Comparison of ENCODE assay signal across 12 cellular contexts in the genomic region with DNA sequence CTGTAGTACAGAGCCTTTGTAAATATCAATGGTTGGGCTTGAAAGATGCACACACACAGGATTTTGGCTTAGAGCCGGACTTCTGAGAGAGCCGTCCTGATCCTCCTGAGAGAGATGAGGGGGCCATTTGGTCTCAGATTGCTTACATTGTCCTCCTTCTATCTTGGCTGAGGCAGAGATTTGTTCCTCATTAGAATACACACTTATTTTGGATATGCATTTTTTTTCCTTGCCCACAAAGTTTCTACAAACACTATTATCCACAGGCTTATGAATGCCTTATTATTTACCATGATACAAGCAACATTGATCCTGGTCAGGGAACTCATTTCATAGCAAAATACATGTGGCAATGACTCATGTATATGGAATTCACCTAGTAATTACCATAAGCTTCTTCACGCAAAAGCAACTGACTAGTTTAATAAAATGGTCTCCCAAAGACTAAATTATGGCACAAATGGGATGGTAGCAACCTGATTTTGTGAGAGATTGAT.
DNase-seq lines count a peak whose midpoint lies in the region; ATAC-seq, FAIRE-seq and TF ChIP-seq lines count a peak whose summit lies in the region.
"Had no signal": no experiment of that assay in that cellular context is flagged by ENCODE, and none has a peak within 500 bp of the region (broad histone marks: within the 10 kb centered on the region; RNA-seq: fewer than 3 reads in every experiment).

No MANE protein-coding gene starts in this region.

- H2AFZ ChIP-seq in H1 (ENCODE audit: low read length) (no peak overlapping the region), osteoblast (ENCODE audit: low read length) (peak overlapping the region; percentile 21)

- no peaks in the 10 kb centered on the region for H3K9me3 Mint-ChIP-seq in activated naive CD4-positive, alpha-beta T cell treated with anti-CD3 and anti-CD28 coated beads, Interleukin-2, amount 10 ng/mL, durations not matched to agents 7 days and 5 days

- no peak overlapping the region for H3K14ac ChIP-seq in H1 (ENCODE audit: insufficient read length)

- TF ChIP-seq POLR2A in H1 (IDR thresholded peaks at IDR 0.05; ENCODE audit: control extremely low read depth in 1 of 2, low read depth in 2 of 2, low read length in 2 of 2), result no peak

- no peak overlapping the region for H4K91ac ChIP-seq in H1 (replicated peaks; ENCODE audit: insufficient read length, low read length)

- no peak for TF ChIP-seq EP300 in H1 (IDR thresholded peaks at IDR 0.05; ENCODE audit: borderline replicate concordance in 1 of 2, low read depth in 2 of 2, low read length in 2 of 2)

- no peak overlapping the region for H2BK20ac ChIP-seq in H1 (ENCODE audit: low read length)

- H3K4me1 Mint-ChIP-seq in activated naive CD4-positive, alpha-beta T cell treated with anti-CD3 and anti-CD28 coated beads, Interleukin-2, amount 10 ng/mL, durations not matched to agents 7 days and 5 days, result peaks cover 11% of the 10 kb centered on the region

- H3K23ac ChIP-seq in H1 (ENCODE audit: insufficient read length), result no peak overlapping the region

- no peak overlapping the region for H3K18ac ChIP-seq in H1 (ENCODE audit: extremely low read depth, low read length)

- H3K4me2 ChIP-seq in H1 (ENCODE audit: insufficient read depth in 1 of 2, low read depth in 2 of 2, low read length in 2 of 2), result no peak overlapping the region
- H3K4me2 ChIP-seq in osteoblast (ENCODE audit: insufficient read depth, low read length), result no peak overlapping the region

- H3K27me3 ChIP-seq in H1 (replicated peaks in 1 of 4; ENCODE audit: control insufficient read depth in 3 of 4, extremely low read depth in 1 of 4, insufficient read depth in 3 of 4, low read length in 3 of 4), result no peaks in the 10 kb centered on the region
- H3K27me3 ChIP-seq in osteoblast (ENCODE audit: insufficient read depth, low read length), result no peaks in the 10 kb centered on the region
- no peaks in the 10 kb centered on the region for H3K27me3 ChIP-seq in H7 (ENCODE audit: control insufficient read depth, insufficient read depth, low read length)

- H4K20me1 ChIP-seq in H1 (replicated peaks in 1 of 2; ENCODE audit: control insufficient read depth in 1 of 2, insufficient read depth in 2 of 2, low read length in 2 of 2) (no peaks in the 10 kb centered on the region), osteoblast (ENCODE audit: insufficient read depth, low read length) (no peaks in the 10 kb centered on the region)

- no peak for TF ChIP-seq RAD21 in H1 (IDR thresholded peaks at IDR 0.05 in 1 of 2, conservative IDR thresholded peaks at IDR 0.05 in 1 of 2; ENCODE audit: low read depth in 2 of 2, low read length in 2 of 2)

- H3K9me3 ChIP-seq in H1 (ENCODE audit: insufficient read depth in 2 of 2, low read depth in 1 of 2, low read length in 1 of 2), result no peaks in the 10 kb centered on the region
- no peaks in the 10 kb centered on the region for H3K9me3 ChIP-seq in osteoblast (ENCODE audit: low read depth, low read length)

- no peaks in the 10 kb centered on the region for H3K36me3 ChIP-seq in H1 (ENCODE audit: control insufficient read depth in 2 of 4, insufficient read depth in 4 of 4, low read length in 3 of 4)
- no peaks in the 10 kb centered on the region for H3K36me3 ChIP-seq in osteoblast (ENCODE audit: insufficient read depth, low read length)
- no peaks in the 10 kb centered on the region for H3K36me3 ChIP-seq in H7 (replicated peaks; ENCODE audit: control insufficient read depth, insufficient read depth, low read length)

- H2BK12ac ChIP-seq in H1 (ENCODE audit: low read depth, low read length), result no peak overlapping the region

- CTCF ChIA-PET in H1 (lab: Charles Lee; ENCODE audit: partially characterized antibody), result no interaction called here
- CTCF ChIA-PET in activated naive CD4-positive, alpha-beta T cell treated with anti-CD3 and anti-CD28 coated beads, Interleukin-2, amount 10 ng/mL, durations not matched to agents 7 days and 5 days (lab: Charles Lee), result no interaction called here

- TF ChIP-seq CTCF in H1 (IDR thresholded peaks at IDR 0.05; ENCODE audit: control extremely low read depth in 1 of 3, insufficient read depth in 1 of 3, low read depth in 1 of 3, low read length in 3 of 3) (no peak), osteoblast (IDR thresholded peaks at IDR 0.05; ENCODE audit: extremely low read depth, low read depth, low read length) (no peak)

- no peak overlapping the region for H4K5ac ChIP-seq in H1 (ENCODE audit: insufficient read length, low read depth, low read length)

- no peak for FAIRE-seq in H1 (lab: Jason Lieb, UNC)

- no peak overlapping the region for H3K56ac ChIP-seq in H1 (replicated peaks; ENCODE audit: insufficient read length, low read depth, low read length)

- no peak overlapping the region for H2BK120ac ChIP-seq in H1 (replicated peaks; ENCODE audit: low read depth, low read length)

- no peak overlapping the region for H2AK5ac ChIP-seq in H1 (ENCODE audit: low read depth, low read length)

- no peak overlapping the region for H3K4me3 Mint-ChIP-seq in activated naive CD4-positive, alpha-beta T cell treated with anti-CD3 and anti-CD28 coated beads, Interleukin-2, amount 10 ng/mL, durations not matched to agents 7 days and 5 days

- H3K9ac ChIP-seq in H1 (replicated peaks in 1 of 4; ENCODE audit: extremely low read depth in 1 of 4, low read depth in 3 of 4, low read length in 3 of 4), result no peak overlapping the region

- no peak overlapping the region for H3K4me3 ChIP-seq in H1 (ENCODE audit: extremely low read depth in 1 of 4, insufficient read depth in 2 of 4, low read depth in 3 of 4, low read length in 4 of 4)
- H3K4me3 ChIP-seq in osteoblast (ENCODE audit: insufficient read depth, low read length), result no peak overlapping the region
- H3K4me3 ChIP-seq in H7 (ENCODE audit: insufficient read depth, low read depth, low read length), result no peak overlapping the region

- no peaks in the 10 kb centered on the region for H3K23me2 ChIP-seq in H1 (ENCODE audit: low read depth, low read length)

- DNase-seq in GM04503 (ENCODE audit: low read depth) (peak; percentile 24), NCI-H1048 (lab: John Stamatoyannopoulos, UW) (peak; percentile 11), H1 (ENCODE audit: low read depth in 1 of 2, low spot score in 2 of 2) (no peak), osteoblast (ENCODE audit: insufficient read length, low spot score, missing footprints) (no peak), H7 (no peak)
- DNase-seq in activated naive CD4-positive, alpha-beta T cell treated with anti-CD3 and anti-CD28 coated beads, Interleukin-2, amount 10 ng/mL, durations not matched to agents 7 days and 5 days, result no peak
- DNase-seq: cerebellar nuclear complex, DMS79 treated with DMSO at 0.1 percent for 48 hours, hippocampal formation, NCI-H146, OCI-M1 had no signal

- 84% methylated on average over 3 of the region's 3 CpGs; no CpG with 5 or more reads in 1 of the 2 experiments for WGBS in H1 (ENCODE audit: extremely low coverage in 1 of 2, insufficient coverage in 1 of 2, insufficient read length in 1 of 2, insufficient replicate concordance in 2 of 2, low coverage in 1 of 2, low lambda C conversion rate in 2 of 2, missing lambda C conversion rate in 1 of 2), 2 experiments

- no peaks in the 10 kb centered on the region for H3K79me1 ChIP-seq in H1 (ENCODE audit: low read depth, low read length)

- no peak overlapping the region for H3K27ac Mint-ChIP-seq in activated naive CD4-positive, alpha-beta T cell treated with anti-CD3 and anti-CD28 coated beads, Interleukin-2, amount 10 ng/mL, durations not matched to agents 7 days and 5 days

- H3K4ac ChIP-seq in H1 (replicated peaks; ENCODE audit: insufficient read length, low read depth, low read length), result no peak overlapping the region

- no peak overlapping the region for H4K8ac ChIP-seq in H1 (ENCODE audit: extremely low read depth, insufficient read depth, low read length)

- peaks cover 7% of the 10 kb centered on the region for H3K27me3 Mint-ChIP-seq in activated naive CD4-positive, alpha-beta T cell treated with anti-CD3 and anti-CD28 coated beads, Interleukin-2, amount 10 ng/mL, durations not matched to agents 7 days and 5 days

- no peaks in the 10 kb centered on the region for H3K36me3 Mint-ChIP-seq in activated naive CD4-positive, alpha-beta T cell treated with anti-CD3 and anti-CD28 coated beads, Interleukin-2, amount 10 ng/mL, durations not matched to agents 7 days and 5 days

- POLR2A ChIA-PET in H1 (lab: Charles Lee; ENCODE audit: partially characterized antibody), result no interaction called here

- ATAC-seq in GM19455 (IDR thresholded peaks at IDR 0.05; ENCODE audit: unreplicated experiment), result no peak

- H2BK5ac ChIP-seq in H1 (ENCODE audit: low read depth, low read length), result no peak overlapping the region

- no peak overlapping the region for H2BK15ac ChIP-seq in H1 (ENCODE audit: low read length)

- H3K27ac ChIP-seq in H1 (ENCODE audit: low read depth, low read length), result no peak overlapping the region
- H3K27ac ChIP-seq in osteoblast (ENCODE audit: low read depth, low read length), result no peak overlapping the region

- H3K4me1 ChIP-seq in H1 (replicated peaks in 1 of 4; ENCODE audit: control insufficient read depth in 3 of 4, insufficient read depth in 4 of 4, low read length in 3 of 4) (peaks cover 0 to 5% (median 2%) of the 10 kb centered on the region in 4 experiments; a peak in 3 of 7 replicates), osteoblast (ENCODE audit: insufficient read depth, low read length) (peaks cover 24% of the 10 kb centered on the region)

- H3K79me2 ChIP-seq in H1 (ENCODE audit: control insufficient read depth in 1 of 2, insufficient read depth in 2 of 2, low read length in 2 of 2) (no peaks in the 10 kb centered on the region), osteoblast (ENCODE audit: insufficient read depth, low read length) (no peaks in the 10 kb centered on the region)

TF ChIP-seq in H1, 55 proteins besides CTCF, POLR2A, EP300 and RAD21:
- TF ChIP-seq POU5F1 (IDR thresholded peaks at IDR 0.05; ENCODE audit: low read depth, low read length) (no peak), BRCA1 (IDR thresholded peaks at IDR 0.05; ENCODE audit: low read depth, low read length) (no peak), JUND (IDR thresholded peaks at IDR 0.05; ENCODE audit: low read length) (peak; percentile 84)

Comparison
In these comparisons a context has a peak if more than half of its experiments do, and no peak if none do; other contexts are left out.
1. DNase-seq: peak in GM04503 (single experiment) and NCI-H1048 (single experiment); none in H1 (0 of 2), osteoblast (single experiment), H7 (single experiment) and activated naive CD4-positive, alpha-beta T cell treated with anti-CD3 and anti-CD28 coated beads, Interleukin-2, amount 10 ng/mL, durations not matched to agents 7 days and 5 days (single experiment).